In genomic region chr11:67675058-67675747, GRCh38 we compare ENCODE assay signal across 27 cellular contexts. TPM values are rescaled to one million over a fixed set of nuclear protein-coding genes. Genes with fewer than 3 reads are reported as not detected.
DNase-seq lines count a peak whose midpoint lies in the region; ATAC-seq, FAIRE-seq and TF ChIP-seq lines count a peak whose summit lies in the region.
"Had no signal": no experiment of that assay in that cellular context is flagged by ENCODE, and none has a peak within 500 bp of the region (broad histone marks: within the 10 kb centered on the region; RNA-seq: fewer than 3 reads in every experiment).

No MANE protein-coding gene starts in this region.

- intact Hi-C loops in aorta (cut with DNase I): no loop called here

- no peak overlapping the region for H3K9ac ChIP-seq in DND-41 (ENCODE audit: low read depth, low read length)
- no peak overlapping the region for H3K9ac ChIP-seq in smooth muscle cell (ENCODE audit: low read depth)
- H3K9ac ChIP-seq: BLaER1, neural progenitor cell had no signal

- H3K4me1 Mint-ChIP-seq in mesothelial cell of epicardium: peaks cover 24% of the 10 kb centered on the region
- H3K4me1 Mint-ChIP-seq: central memory CD8-positive, alpha-beta T cell; neural progenitor cell had no signal

- peak; percentile 2 for DNase-seq in DND-41
- no peak for DNase-seq in bronchial epithelial cell (ENCODE audit: low read depth)
- no peak for DNase-seq in mesothelial cell of epicardium (ENCODE audit: low spot score in 2 of 2, unreplicated experiment in 2 of 2)
- no peak for DNase-seq in smooth muscle cell (lab: John Stamatoyannopoulos, UW; ENCODE audit: unreplicated experiment)
- DNase-seq in DMS153 (lab: John Stamatoyannopoulos, UW): no peak
- DNase-seq in aorta: no peak
- no peak for DNase-seq in NCI-H446 treated with DMSO at 0.1 percent for 48 hours (lab: John Stamatoyannopoulos, UW)
- DNase-seq in glomerular visceral epithelial cell (ENCODE audit: extremely low spot score): no peak
- DNase-seq: activated CD4-positive, alpha-beta T cell treated with anti-CD3 and anti-CD28 coated beads, Interleukin-2, amount 50 U/mL, for 48 hours; activated CD4-positive, CD25-positive, alpha-beta regulatory T cell; activated CD8-positive, alpha-beta memory T cell treated with anti-CD3 and anti-CD28 coated beads, Interleukin-2, amount 50 U/mL, for 48 hours; anterior cingulate cortex; dorsolateral prefrontal cortex; heart left ventricle; KBM-7; midbrain; NCI-H1436; psoas muscle; Right ventricle myocardium superior; stimulated activated CD4-positive, alpha-beta T cell treated with anti-CD3 and anti-CD28 coated beads, Interleukin-2, amount 100 ng/mL, for 24 hours had no signal

- H4K20me1 ChIP-seq in DND-41 (ENCODE audit: insufficient read depth, low read length) (no peaks in the 10 kb centered on the region), smooth muscle cell (ENCODE audit: low read depth) (no peaks in the 10 kb centered on the region)
- H4K20me1 ChIP-seq: BLaER1 had no signal

- peak; percentile 86 for FAIRE-seq in bronchial epithelial cell (lab: Jason Lieb, UNC)

- peak overlapping the region; percentile 34 for H3K27ac ChIP-seq in DND-41 (ENCODE audit: low read length)
- H3K27ac ChIP-seq in smooth muscle cell (ENCODE audit: low read depth): peak overlapping the region; percentile 19
- no peak overlapping the region for H3K27ac ChIP-seq in aorta (ENCODE audit: low read depth in 1 of 2, low read length in 2 of 2)
- H3K27ac ChIP-seq: BLaER1, dorsolateral prefrontal cortex, heart left ventricle, neural progenitor cell, psoas muscle had no signal

- peaks cover 3% of the 10 kb centered on the region for H3K27me3 Mint-ChIP-seq in mesothelial cell of epicardium (ENCODE audit: low read depth)

- H2AFZ ChIP-seq in DND-41 (ENCODE audit: low read depth, low read length): no peak overlapping the region
- no peak overlapping the region for H2AFZ ChIP-seq in smooth muscle cell (ENCODE audit: low read depth)
- H2AFZ ChIP-seq: neural progenitor cell had no signal

- H3K27me3 ChIP-seq in DND-41 (ENCODE audit: insufficient read depth, low read length, poor library complexity) (no peaks in the 10 kb centered on the region), bronchial epithelial cell (ENCODE audit: control insufficient read depth, insufficient read depth, low read length) (no peaks in the 10 kb centered on the region), smooth muscle cell (ENCODE audit: low read depth) (no peaks in the 10 kb centered on the region), aorta (ENCODE audit: control insufficient read depth in 1 of 2, insufficient read depth in 2 of 2, low read length in 1 of 2) (no peaks in the 10 kb centered on the region)
- H3K27me3 ChIP-seq: BLaER1, neural progenitor cell had no signal

- H3K4me2 ChIP-seq in DND-41 (ENCODE audit: insufficient read depth, low read length): no peak overlapping the region
- no peak overlapping the region for H3K4me2 ChIP-seq in smooth muscle cell
- H3K4me2 ChIP-seq: neural progenitor cell had no signal

- H3K36me3 ChIP-seq in DND-41 (ENCODE audit: insufficient read depth, low read length) (no peaks in the 10 kb centered on the region), bronchial epithelial cell (ENCODE audit: control insufficient read depth, insufficient read depth, low read length) (no peaks in the 10 kb centered on the region), smooth muscle cell (ENCODE audit: low read depth) (no peaks in the 10 kb centered on the region), aorta (ENCODE audit: control insufficient read depth in 1 of 2, insufficient read depth in 2 of 2, low read length in 1 of 2) (no peaks in the 10 kb centered on the region)
- H3K36me3 ChIP-seq: BLaER1, heart left ventricle, neural progenitor cell had no signal

- 94% methylated on average over 12 of the region's 12 CpGs for WGBS in smooth muscle cell (ENCODE audit: low lambda C conversion rate)
- 88 to 89% methylated on average over 12 of the region's 12 CpGs for WGBS in aorta, 2 donors

- H3K4me1 ChIP-seq in DND-41 (ENCODE audit: insufficient read depth, low read length) (peaks cover 14% of the 10 kb centered on the region), smooth muscle cell (ENCODE audit: low read depth) (no peaks in the 10 kb centered on the region), aorta (ENCODE audit: control insufficient read depth in 1 of 2, insufficient read depth in 2 of 2, low read length in 2 of 2) (no peaks in the 10 kb centered on the region)
- H3K4me1 ChIP-seq: heart left ventricle, neural progenitor cell, psoas muscle had no signal

- no peak overlapping the region for H3K4me3 Mint-ChIP-seq in mesothelial cell of epicardium
- H3K4me3 Mint-ChIP-seq: central memory CD8-positive, alpha-beta T cell; neural progenitor cell had no signal

- no peak for ATAC-seq in DND-41 (ENCODE audit: insufficient read depth, low read depth)
- no peak for ATAC-seq in aorta (ENCODE audit: low FRiP score)
- ATAC-seq: activated naive CD4-positive, alpha-beta T cell treated with anti-CD3 and anti-CD28 coated beads, Interleukin-2, amount 50 U/mL, for 72 hours; psoas muscle had no signal

- peaks cover 11% of the 10 kb centered on the region for H3K9me3 Mint-ChIP-seq in mesothelial cell of epicardium

- TF ChIP-seq CTCF in DND-41 (IDR thresholded peaks at IDR 0.05; ENCODE audit: borderline replicate concordance, extremely low read depth, low read length, poor library complexity, severe bottlenecking) (no peak), bronchial epithelial cell (IDR thresholded peaks at IDR 0.05; ENCODE audit: insufficient read depth, low read length, severe bottlenecking) (no peak), mesothelial cell of epicardium (IDR thresholded peaks at IDR 0.05; ENCODE audit: unreplicated experiment) (no peak), smooth muscle cell (IDR thresholded peaks at IDR 0.05; ENCODE audit: borderline replicate concordance, insufficient read depth, poor library complexity, severe bottlenecking) (no peak)

- H3K4me3 ChIP-seq in DND-41 (ENCODE audit: low read depth in 1 of 2, low read length in 2 of 2) (no peak overlapping the region), bronchial epithelial cell (ENCODE audit: low read depth, low read length) (no peak overlapping the region), smooth muscle cell (no peak overlapping the region), aorta (ENCODE audit: low read length in 2 of 2) (no peak overlapping the region)
- H3K4me3 ChIP-seq: BLaER1, dorsolateral prefrontal cortex, heart left ventricle, neural progenitor cell, psoas muscle had no signal

- peaks cover 3% of the 10 kb centered on the region for H3K36me3 Mint-ChIP-seq in mesothelial cell of epicardium
- H3K36me3 Mint-ChIP-seq: activated naive CD4-positive, alpha-beta T cell treated with anti-CD3 and anti-CD28 coated beads, Interleukin-2, amount 50 U/mL, for 72 hours; neural progenitor cell had no signal

- H3K9me3 ChIP-seq in DND-41 (ENCODE audit: insufficient read depth, low read length, severe bottlenecking): peaks cover 15% of the 10 kb centered on the region
- no peaks in the 10 kb centered on the region for H3K9me3 ChIP-seq in smooth muscle cell (replicated peaks; ENCODE audit: low read depth)
- H3K9me3 ChIP-seq in aorta (ENCODE audit: control insufficient read depth, low read length): peaks cover 2% of the 10 kb centered on the region
- H3K9me3 ChIP-seq: psoas muscle had no signal

- H3K79me2 ChIP-seq in DND-41 (ENCODE audit: insufficient read depth, low read length) (peaks cover 2% of the 10 kb centered on the region; the same call in 1 of the 2 replicates), smooth muscle cell (ENCODE audit: low read depth) (no peaks in the 10 kb centered on the region)

- H3K27ac Mint-ChIP-seq in mesothelial cell of epicardium: peak overlapping the region; percentile 82
- H3K27ac Mint-ChIP-seq: activated naive CD4-positive, alpha-beta T cell treated with anti-CD3 and anti-CD28 coated beads, Interleukin-2, amount 50 U/mL, for 72 hours; activated T-helper 2 cell treated with anti-CD3 and anti-CD28 coated beads, Interferon-gamma antibody, Interleukin-2, Interleukin-4, amounts not matched to agents 10 μg/mL and 5 μg/mL and 100 μg/mL, durations not matched to agents 14 hours and 24 hours and 36 hours; neural progenitor cell had no signal

- no peaks in the 10 kb centered on the region for H3F3A ChIP-seq in smooth muscle cell (ENCODE audit: low read depth)

RNA-seq across cellular contexts. Expression of gene ALDH3B2, which starts 0.8 kb away (rescaled TPM):
- total RNA-seq in bronchial epithelial cell (17.9 and 73.4 TPM in 2 replicates), mesothelial cell of epicardium (2.5 to 3.1 TPM (median 2.7 TPM) in 3 replicates), smooth muscle cell (2.6 and 5.0 TPM in 2 replicates), aorta (not detected)
- polyA plus RNA-seq in smooth muscle cell (0.77 and 3.1 TPM in 2 replicates), aorta (under 1 TPM in 1 of 2 donors, not detected in 1; 0.05 TPM)
- total RNA-seq: activated naive CD4-positive, alpha-beta T cell treated with anti-CD3 and anti-CD28 coated beads, Interleukin-2, amount 50 U/mL, for 72 hours; activated T-helper 2 cell treated with anti-CD3 and anti-CD28 coated beads, Interferon-gamma antibody, Interleukin-2, Interleukin-4, amounts not matched to agents 10 μg/mL and 5 μg/mL and 100 μg/mL, durations not matched to agents 14 hours and 24 hours and 36 hours; dorsolateral prefrontal cortex; heart left ventricle; psoas muscle; Right ventricle myocardium superior; skeletal muscle tissue; subcutaneous adipose tissue had no signal
- polyA plus RNA-seq: heart left ventricle, psoas muscle had no signal

RNA-seq across cellular contexts. Expression of gene ACY3, which starts 24.7 kb away (rescaled TPM):
- total RNA-seq in bronchial epithelial cell (not detected in 2 replicates), mesothelial cell of epicardium (not detected in 3 replicates), smooth muscle cell (not detected in 2 replicates), aorta (not detected)
- polyA plus RNA-seq in smooth muscle cell (not detected in 2 replicates), aorta (1 to 10 TPM in 1 of 2 donors, not detected in 1; 8.3 TPM)
- total RNA-seq: heart left ventricle, psoas muscle, Right ventricle myocardium superior, skeletal muscle tissue, subcutaneous adipose tissue had no signal
- polyA plus RNA-seq: heart left ventricle had no signal

RNA-seq across cellular contexts. Expression of gene TBX10, which starts 35.6 kb away (rescaled TPM):
- total RNA-seq in bronchial epithelial cell (not detected in 2 replicates), mesothelial cell of epicardium (not detected in 3 replicates), smooth muscle cell (not detected in 2 replicates), aorta (not detected)
- polyA plus RNA-seq in smooth muscle cell (not detected in 2 replicates), aorta (1 to 10 TPM in 1 of 2 donors, under 1 TPM in 1; 0.23 to 5.4 TPM)
- total RNA-seq: activated naive CD4-positive, alpha-beta T cell treated with anti-CD3 and anti-CD28 coated beads, Interleukin-2, amount 50 U/mL, for 72 hours; activated T-helper 2 cell treated with anti-CD3 and anti-CD28 coated beads, Interferon-gamma antibody, Interleukin-2, Interleukin-4, amounts not matched to agents 10 μg/mL and 5 μg/mL and 100 μg/mL, durations not matched to agents 14 hours and 24 hours and 36 hours; psoas muscle; skeletal muscle tissue; subcutaneous adipose tissue had no signal

RNA-seq across cellular contexts. Expression of gene NUDT8, which starts 45.5 kb away (rescaled TPM):
- total RNA-seq in bronchial epithelial cell (14.2 and 22.3 TPM in 2 replicates), mesothelial cell of epicardium (5.0 to 6.2 TPM (median 5.6 TPM) in 3 replicates), smooth muscle cell (0.67 and 9.2 TPM in 2 replicates), aorta (1 to 10 TPM; 4.6 to 6.8 TPM)
- polyA plus RNA-seq in smooth muscle cell (15.6 and 17.6 TPM in 2 replicates), aorta (1 to 10 TPM; 4.1 to 9.5 TPM)

Comparison
In these comparisons a context has a peak if more than half of its experiments do, and no peak if none do; other contexts are left out.
1. H3K27ac ChIP-seq: peak in DND-41 (single experiment) and smooth muscle cell (single experiment); none in aorta (0 of 2).